In the genomic region with DNA sequence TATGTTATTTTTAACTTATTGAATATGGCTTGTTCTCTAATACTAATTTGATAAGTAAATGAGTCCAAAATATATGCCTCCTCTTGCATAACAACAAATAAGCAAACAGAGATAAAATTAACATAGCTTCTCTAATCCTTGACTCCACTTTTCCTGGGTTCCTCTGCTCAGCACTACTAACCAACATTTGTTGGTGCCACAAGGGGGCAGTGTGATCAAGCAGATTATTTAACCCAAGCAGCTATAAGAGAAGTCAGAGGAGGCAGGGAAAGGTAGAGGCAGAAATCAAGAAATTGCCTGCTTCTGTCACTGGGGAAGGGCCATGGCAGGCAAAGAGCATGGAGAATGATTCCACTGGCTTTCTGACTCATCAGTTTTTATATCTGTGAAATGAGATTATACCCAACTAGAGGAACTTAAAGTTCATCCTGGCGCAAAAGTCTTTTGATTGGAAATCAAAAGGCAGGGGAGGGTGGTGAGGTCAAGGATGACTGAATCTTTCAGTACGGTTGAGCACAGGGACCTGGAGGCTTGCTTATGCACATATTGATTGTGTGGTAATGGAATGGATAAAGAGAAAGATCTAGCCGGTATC, we compare ENCODE assay signal across 8 cellular contexts.
DNase-seq lines count a peak whose midpoint lies in the region; ATAC-seq and TF ChIP-seq lines count a peak whose summit lies in the region.

No MANE protein-coding gene starts in this region.

- peak; percentile 69 for DNase-seq in activated gamma-delta T cell treated with Interleukin-2 at 50 U/mL for 16 hours
- no peak for DNase-seq in activated gamma-delta T cell (lab: John Stamatoyannopoulos, UW)
- peak; percentile 76 for DNase-seq in NCI-H2171 treated with DMSO at 0.1 percent for 48 hours (lab: John Stamatoyannopoulos, UW)
- peak; percentile 52 to 61 for DNase-seq in activated CD4-positive, alpha-beta T cell treated with anti-CD3 and anti-CD28 coated beads for 24 hours (ENCODE audit: low read depth in 2 of 2)
- peak; percentile 66 for DNase-seq in colonic mucosa
- peak; percentile 67 to 88 for DNase-seq in lower leg skin (ENCODE audit: low spot score in 2 of 2)
- peak; percentile 33 for DNase-seq in stimulated activated CD8-positive, alpha-beta memory T cell treated with anti-CD3 and anti-CD28 coated beads, Interleukin-12 subunit alpha, Interleukin-12 subunit beta, amount 100 ng/mL, for 24 hours (ENCODE audit: extremely low read depth)

- H3K9ac ChIP-seq in colonic mucosa (ENCODE audit: low read depth in 2 of 2, low read length in 2 of 2), result no peak overlapping the region

- no peaks in the 10 kb centered on the region for H3K36me3 ChIP-seq in colonic mucosa

- H3K27me3 ChIP-seq in colonic mucosa, result no peaks in the 10 kb centered on the region

- peak; percentile 70 for ATAC-seq in HG02885 (IDR thresholded peaks at IDR 0.05; ENCODE audit: poor library complexity, unreplicated experiment)

- no peaks in the 10 kb centered on the region for H3K4me1 ChIP-seq in colonic mucosa

- no peak overlapping the region for H3K4me3 ChIP-seq in colonic mucosa
- H3K4me3 ChIP-seq in lower leg skin (ENCODE audit: low read depth, poor library complexity, severe bottlenecking), result no peak overlapping the region

- intact Hi-C loops in colonic mucosa (cut with DNase I) (loop anchor here (10.0 kb wide), 2 partner anchors 152 to 362 kb away; partner anchors contain the start of genes B4GALT4 and IGSF11), lower leg skin (cut with DNase I; ENCODE audit: low total_unique reads) (loop anchor here (10.0 kb wide), 1 partner anchor 212 kb away; no protein-coding TSS in a partner anchor)

- TF ChIP-seq POLR2A in lower leg skin (IDR thresholded peaks at IDR 0.05), result no peak

- no peaks in the 10 kb centered on the region for H3K9me3 ChIP-seq in colonic mucosa

- no peak overlapping the region for H3K27ac ChIP-seq in colonic mucosa

- TF ChIP-seq CTCF in colonic mucosa (IDR thresholded peaks at IDR 0.05) (peak; percentile 71), lower leg skin (IDR thresholded peaks at IDR 0.05) (no peak)

- 67 to 70% methylated on average over 3 of the region's 3 CpGs for WGBS in lower leg skin, 2 donors
